ENCODE assay signal across 11 cellular contexts in genomic region chr14:103207404-103208072, GRCh38.
DNase-seq lines count a peak whose midpoint lies in the region; ATAC-seq, FAIRE-seq and TF ChIP-seq lines count a peak whose summit lies in the region.
"Had no signal": no experiment of that assay in that cellular context is flagged by ENCODE, and none has a peak within 500 bp of the region (broad histone marks: within the 10 kb centered on the region; RNA-seq: fewer than 3 reads in every experiment).

No MANE protein-coding gene starts in this region.

- H3K9me2 ChIP-seq in neural cell (ENCODE audit: insufficient read depth, low read length), result no peaks in the 10 kb centered on the region

- H3K4me3 ChIP-seq in liver (ENCODE audit: low read depth in 1 of 3, low read length in 3 of 3) (peak overlapping the region; percentile 30 to 74 (median 74)), HepG2 (replicated peaks in 1 of 3; ENCODE audit: insufficient read depth in 1 of 3, low read depth in 2 of 3, low read length in 3 of 3) (no peak overlapping the region), fibroblast of the aortic adventitia (ENCODE audit: low read depth, low read length) (peak overlapping the region; percentile 69), neural cell (ENCODE audit: low read length) (peak overlapping the region; percentile 56)
- no peak overlapping the region for H3K4me3 ChIP-seq in CD8-positive, alpha-beta T cell (ENCODE audit: low read depth, low read length)

- no peaks in the 10 kb centered on the region for H4K20me1 ChIP-seq in HepG2 (ENCODE audit: insufficient read depth, low read length)
- no peaks in the 10 kb centered on the region for H4K20me1 ChIP-seq in neural cell (ENCODE audit: insufficient read depth)

- H3K9ac ChIP-seq in liver (ENCODE audit: low read depth in 1 of 2, low read length in 2 of 2), result peak overlapping the region; percentile 68 to 96
- no peak overlapping the region for H3K9ac ChIP-seq in HepG2 (ENCODE audit: insufficient read depth, low read depth, low read length)
- no peak overlapping the region for H3K9ac ChIP-seq in neural cell (ENCODE audit: low read length)

- peaks cover 31% of the 10 kb centered on the region for H3K27me3 Mint-ChIP-seq in CD8-positive, alpha-beta T cell (ENCODE audit: low read depth)

- CTCF ChIA-PET in HepG2 (lab: Yijun Ruan, JAX; ENCODE audit: low intra/inter-chr PET ratio, low total read pairs), result no interaction called here
- CTCF ChIA-PET in CD8-positive, alpha-beta T cell (lab: Charles Lee), result no interaction called here

- WGBS in liver, result 6% methylated on average over 80 of the region's 80 CpGs
- 96% methylated on average over 68 of the region's 80 CpGs for WGBS in HepG2 (ENCODE audit: low lambda C conversion rate)

- TF ChIP-seq RAD21 in liver (IDR thresholded peaks at IDR 0.05), result no peak
- TF ChIP-seq RAD21 in HepG2 (CRISPR knock-in tag; IDR thresholded peaks at IDR 0.05), result no peak
- no peak for TF ChIP-seq RAD21 in neural cell (conservative IDR thresholded peaks at IDR 0.05)

- intact Hi-C loops in HepG2 (cut with micrococcal nuclease; ENCODE audit: unreplicated experiment), result no loop called here
- intact Hi-C loops in CD8-positive, alpha-beta T cell (cut with DNase I, micrococcal nuclease), result no loop called here

- H3K27me3 ChIP-seq in liver (ENCODE audit: control insufficient read depth in 4 of 4, insufficient read depth in 4 of 4, low read length in 3 of 4) (no peaks in the 10 kb centered on the region), HepG2 (ENCODE audit: control insufficient read depth in 1 of 2, insufficient read depth in 2 of 2, low read length in 2 of 2) (no peaks in the 10 kb centered on the region; a peak in 1 of 5 replicates), neural cell (ENCODE audit: insufficient read depth, low read depth, low read length) (peaks cover 28% of the 10 kb centered on the region)
- H3K27me3 ChIP-seq in CD8-positive, alpha-beta T cell (ENCODE audit: insufficient read depth, low read length), result peaks cover 10% of the 10 kb centered on the region
- H3K27me3 ChIP-seq: adrenal gland had no signal

- H3F3A ChIP-seq in neural cell (ENCODE audit: insufficient read depth, low read length, poor library complexity, severe bottlenecking), result no peaks in the 10 kb centered on the region

- H2AFZ ChIP-seq in HepG2 (ENCODE audit: low read length) (no peak overlapping the region), neural cell (ENCODE audit: low read depth, low read length) (no peak overlapping the region)

- TF ChIP-seq POLR2A in HepG2 (IDR thresholded peaks at IDR 0.05; ENCODE audit: insufficient read depth in 1 of 2, low read depth in 2 of 2, low read length in 2 of 2), result no peak

- no peak overlapping the region for H3K27ac Mint-ChIP-seq in CD8-positive, alpha-beta T cell
- H3K27ac Mint-ChIP-seq: CD4-positive, alpha-beta T cell; natural killer cell treated with Interleukin-12 subunit alpha and Interleukin-12 subunit beta and Interleukin-15 and Interleukin-18, amount 100 ng/mL, for 72 hours had no signal

- peaks cover 8% of the 10 kb centered on the region for H3K9me3 Mint-ChIP-seq in CD8-positive, alpha-beta T cell

- peak overlapping the region; percentile 92 to 97 for H3K27ac ChIP-seq in liver (ENCODE audit: low read depth in 1 of 2, low read length in 2 of 2)
- H3K27ac ChIP-seq in HepG2 (ENCODE audit: extremely low read length, insufficient read depth, low read length), result no peak overlapping the region
- no peak overlapping the region for H3K27ac ChIP-seq in neural cell (ENCODE audit: low read length)
- H3K27ac ChIP-seq in CD8-positive, alpha-beta T cell (ENCODE audit: low read depth, low read length), result no peak overlapping the region

- POLR2A ChIA-PET in HepG2 (lab: Yijun Ruan, JAX), result interaction anchor here (1.3 kb wide), 1 partner anchor 36 kb away, joined by 3 read pairs; no protein-coding TSS in a partner anchor
- POLR2A ChIA-PET in CD8-positive, alpha-beta T cell (lab: Charles Lee), result no interaction called here

- no peak for FAIRE-seq in HepG2 (lab: Jason Lieb, UNC)

- no TSS peak for BruUV-seq in HepG2 (replicated peaks; lab: Mats Ljungman, UMichigan)

- H3K4me2 ChIP-seq in HepG2 (ENCODE audit: low read depth, low read length) (no peak overlapping the region), neural cell (ENCODE audit: low read length) (no peak overlapping the region)

- H3K79me2 ChIP-seq in HepG2 (ENCODE audit: insufficient read depth, low read length), result no peaks in the 10 kb centered on the region
- no peaks in the 10 kb centered on the region for H3K79me2 ChIP-seq in neural cell (replicated peaks; ENCODE audit: insufficient read depth, low read length)

- TF ChIP-seq CTCF in liver (IDR thresholded peaks at IDR 0.05; ENCODE audit: low read depth, low read length, missing input control) (no peak), HepG2 (CRISPR knock-in tag; IDR thresholded peaks at IDR 0.05) (no peak), fibroblast of the aortic adventitia (IDR thresholded peaks at IDR 0.05; ENCODE audit: insufficient read depth, low read length) (no peak), neural cell (IDR thresholded peaks at IDR 0.05; ENCODE audit: poor library complexity, severe bottlenecking) (no peak)
- TF ChIP-seq CTCF in CD8-positive, alpha-beta T cell (IDR thresholded peaks at IDR 0.05), result no peak

- peaks cover 6% of the 10 kb centered on the region for H3K36me3 Mint-ChIP-seq in CD8-positive, alpha-beta T cell

- H3K36me3 ChIP-seq in liver (ENCODE audit: control insufficient read depth in 4 of 4, insufficient read depth in 3 of 4, low read depth in 1 of 4, low read length in 3 of 4), result peaks cover 0 to 3% (median 1%) of the 10 kb centered on the region in 4 donors
- H3K36me3 ChIP-seq in HepG2 (replicated peaks in 1 of 2; ENCODE audit: control insufficient read depth in 1 of 2, insufficient read depth in 2 of 2, low read length in 2 of 2), result no peaks in the 10 kb centered on the region
- no peaks in the 10 kb centered on the region for H3K36me3 ChIP-seq in neural cell (ENCODE audit: insufficient read depth, low read length)
- H3K36me3 ChIP-seq in CD8-positive, alpha-beta T cell (ENCODE audit: insufficient read depth, low read length), result no peaks in the 10 kb centered on the region
- H3K36me3 ChIP-seq: adrenal gland had no signal

- peaks cover 3 to 21% (median 5%) of the 10 kb centered on the region in 4 donors for H3K4me1 ChIP-seq in liver (ENCODE audit: control insufficient read depth in 4 of 4, insufficient read depth in 4 of 4, low read length in 3 of 4)
- H3K4me1 ChIP-seq in HepG2 (ENCODE audit: insufficient read depth, low read length), result peaks cover 27% of the 10 kb centered on the region
- no peaks in the 10 kb centered on the region for H3K4me1 ChIP-seq in CD8-positive, alpha-beta T cell (ENCODE audit: insufficient read depth, low read length)
- H3K4me1 ChIP-seq: adrenal gland had no signal

- TF ChIP-seq EP300 in HepG2 (IDR thresholded peaks at IDR 0.05; ENCODE audit: low read depth in 2 of 2, low read length in 2 of 2) (no peak), HepG2 (CRISPR knock-in tag; IDR thresholded peaks at IDR 0.05; ENCODE audit: borderline replicate concordance) (no peak), neural cell (conservative IDR thresholded peaks at IDR 0.05; ENCODE audit: poor library complexity, severe bottlenecking) (no peak)

- H3K4me1 Mint-ChIP-seq in CD8-positive, alpha-beta T cell (ENCODE audit: low read depth), result peaks cover 1% of the 10 kb centered on the region

- no peaks in the 10 kb centered on the region for H3K9me3 ChIP-seq in liver (ENCODE audit: control insufficient read depth in 4 of 4, low read length in 3 of 4)
- H3K9me3 ChIP-seq in HepG2 (ENCODE audit: low read length), result peaks cover 22% of the 10 kb centered on the region
- peaks cover 3% of the 10 kb centered on the region for H3K9me3 ChIP-seq in neural cell (ENCODE audit: low read length)
- H3K9me3 ChIP-seq in CD8-positive, alpha-beta T cell (ENCODE audit: low read length), result peaks cover 3% of the 10 kb centered on the region

- DNase-seq in HepG2 (ENCODE audit: low spot score) (no peak), fibroblast of the aortic adventitia (ENCODE audit: low read depth) (peak; percentile 57), midbrain (lab: John Stamatoyannopoulos, UW) (no peak)
- no peak for DNase-seq in CD8-positive, alpha-beta T cell
- no peak for DNase-seq in activated naive CD4-positive, alpha-beta T cell treated with Interleukin-2 at 50 U/mL for 16 hours
- DNase-seq: CD4-positive, alpha-beta T cell had no signal

- in situ Hi-C loops in HepG2 (cut with HindIII; ENCODE audit: extremely low pct_ligation_motif_present, low pct_unique_long_range_greater_than_20kb), result no loop called here

- no peak overlapping the region for H3K4me3 Mint-ChIP-seq in CD8-positive, alpha-beta T cell
- H3K4me3 Mint-ChIP-seq: CD4-positive, alpha-beta T cell; natural killer cell treated with Interleukin-12 subunit alpha and Interleukin-12 subunit beta and Interleukin-15 and Interleukin-18, amount 100 ng/mL, for 72 hours had no signal

- ATAC-seq in HepG2, result no peak
- ATAC-seq in CD8-positive, alpha-beta T cell, result no peak
- no peak for ATAC-seq in HG03457 (IDR thresholded peaks at IDR 0.05; ENCODE audit: unreplicated experiment)
- ATAC-seq: natural killer cell treated with Interleukin-12 subunit alpha and Interleukin-12 subunit beta and Interleukin-15 and Interleukin-18, amount 100 ng/mL, for 72 hours had no signal

TF ChIP-seq in liver, 16 proteins besides CTCF, POLR2A, EP300 and RAD21 (continues in another document):
- TF ChIP-seq FOXA2 (IDR thresholded peaks at IDR 0.05) (no peak), HNF4A (conservative IDR thresholded peaks at IDR 0.05) (peak in 1 of 2 donors; percentile 1)

TF ChIP-seq in HepG2, 621 proteins besides CTCF, POLR2A, EP300 and RAD21:
- no peak for TF ChIP-seq TSC22D2 (CRISPR knock-in tag; IDR thresholded peaks at IDR 0.05; ENCODE audit: borderline replicate concordance)
- no peak for TF ChIP-seq RBM22 (optimal IDR thresholded peaks at IDR 0.05; ENCODE audit: low read length)

TF ChIP-seq in neural cell, 6 proteins besides CTCF, POLR2A, EP300 and RAD21 (continues in another document):
- TF ChIP-seq EZH2 (IDR thresholded peaks at IDR 0.05; ENCODE audit: borderline replicate concordance, insufficient read depth, low read length, poor library complexity, severe bottlenecking), result no peak
- no peak for TF ChIP-seq SMC3 (conservative IDR thresholded peaks at IDR 0.05; ENCODE audit: poor library complexity)

Comparison
In these comparisons a context has a peak if more than half of its experiments do, and no peak if none do; other contexts are left out.
1. H3K27ac ChIP-seq: peak in liver (2 of 2); none in HepG2 (single experiment), neural cell (single experiment) and CD8-positive, alpha-beta T cell (single experiment).
2. H3K4me3 ChIP-seq: peak in liver (3 of 3), fibroblast of the aortic adventitia (single experiment) and neural cell (single experiment); none in HepG2 (0 of 3) and CD8-positive, alpha-beta T cell (single experiment).
3. H3K9ac ChIP-seq: peak in liver (2 of 2); none in HepG2 (single experiment) and neural cell (single experiment).